In genomic region chr19:11140896-11141295, GRCh38 we compare ENCODE assay signal across 17 cellular contexts.
"Had no signal": no experiment of that assay in that cellular context is flagged by ENCODE, and none has a peak within 500 bp of the region (broad histone marks: within the 10 kb centered on the region; RNA-seq: fewer than 3 reads in every experiment).

No MANE protein-coding gene starts in this region.

- H3K27ac Mint-ChIP-seq: activated CD8-positive, alpha-beta T cell treated with anti-CD3 and anti-CD28 coated beads, Interleukin-2, amount 10 ng/mL, durations not matched to agents 7 days and 5 days; activated naive CD8-positive, alpha-beta T cell treated with anti-CD3 and anti-CD28 coated beads, Interleukin-2, amount 10 ng/mL, durations not matched to agents 7 days and 5 days; memory B cell; T-helper 1 cell treated with Interleukin-12 subunit alpha and Interleukin-12 subunit beta and Interleukin-4 antibody, amounts not matched to agents 30 μg/mL and 1 μg/mL, for 36 hours; WTC11 had no signal

- H3K4me3 ChIP-seq: esophagus squamous epithelium, left lung, skin epidermis, upper lobe of left lung had no signal

- DNase-seq: activated CD4-positive, alpha-beta T cell treated with anti-CD3 and anti-CD28 coated beads for 48 hours; activated CD8-positive, alpha-beta memory T cell treated with anti-CD3 and anti-CD28 coated beads, Interleukin-2, amount 50 U/mL, for 48 hours; activated CD8-positive, alpha-beta T cell treated with anti-CD3 and anti-CD28 coated beads, Interleukin-2, amount 10 ng/mL, durations not matched to agents 7 days and 5 days; activated naive CD8-positive, alpha-beta T cell treated with anti-CD3 and anti-CD28 coated beads, Interleukin-2, amount 10 ng/mL, durations not matched to agents 7 days and 5 days; aorta; esophagus squamous epithelium; foreskin fibroblast; head of caudate nucleus; islet precursor cell; left lung; retina had no signal

- H3K9me3 Mint-ChIP-seq: activated naive CD8-positive, alpha-beta T cell treated with anti-CD3 and anti-CD28 coated beads, Interleukin-2, amount 10 ng/mL, durations not matched to agents 7 days and 5 days; memory B cell; neural crest cell; T-helper 1 cell treated with Interleukin-12 subunit alpha and Interleukin-12 subunit beta and Interleukin-4 antibody, amounts not matched to agents 30 μg/mL and 1 μg/mL, for 36 hours had no signal

- H3K27me3 ChIP-seq: left lung, upper lobe of left lung had no signal

- ATAC-seq: activated CD8-positive, alpha-beta T cell treated with anti-CD3 and anti-CD28 coated beads, Interleukin-2, amount 10 ng/mL, durations not matched to agents 7 days and 5 days; left lung; WTC11 had no signal

- H3K9me3 ChIP-seq: esophagus squamous epithelium, left lung, upper lobe of left lung had no signal

- H3K36me3 ChIP-seq: esophagus squamous epithelium, upper lobe of left lung had no signal

- H3K27ac ChIP-seq: left lung had no signal

- H3K4me3 Mint-ChIP-seq: activated CD8-positive, alpha-beta T cell treated with anti-CD3 and anti-CD28 coated beads, Interleukin-2, amount 10 ng/mL, durations not matched to agents 7 days and 5 days; activated naive CD8-positive, alpha-beta T cell treated with anti-CD3 and anti-CD28 coated beads, Interleukin-2, amount 10 ng/mL, durations not matched to agents 7 days and 5 days; memory B cell; T-helper 1 cell treated with Interleukin-12 subunit alpha and Interleukin-12 subunit beta and Interleukin-4 antibody, amounts not matched to agents 30 μg/mL and 1 μg/mL, for 36 hours; WTC11 had no signal
